21 cellular contexts compared by ENCODE assay signal in genomic region chr5:169223595-169223953, GRCh38.
DNase-seq lines count a peak whose midpoint lies in the region; TF ChIP-seq lines count a peak whose summit lies in the region.
"Had no signal": no experiment of that assay in that cellular context is flagged by ENCODE, and none has a peak within 500 bp of the region (broad histone marks: within the 10 kb centered on the region; RNA-seq: fewer than 3 reads in every experiment).

No MANE protein-coding gene starts in this region.

- no peaks in the 10 kb centered on the region for H3K9me3 ChIP-seq in GM23248 (ENCODE audit: low read depth)
- no peaks in the 10 kb centered on the region for H3K9me3 ChIP-seq in MM.1S (replicated peaks; ENCODE audit: insufficient read depth, low read length)
- H3K9me3 ChIP-seq: A549, adrenal gland, psoas muscle had no signal

- in situ Hi-C loops in GM23248 (cut with MboI) = no loop called here

- H3K36me3 ChIP-seq in GM23248 (ENCODE audit: low read depth) (no peaks in the 10 kb centered on the region), MM.1S (replicated peaks; ENCODE audit: insufficient read depth, low read length) (no peaks in the 10 kb centered on the region)
- H3K36me3 ChIP-seq: adrenal gland had no signal

- WGBS in GM23248 (ENCODE audit: low coverage in 1 of 2, low lambda C conversion rate in 2 of 2, missing lambda C conversion rate in 2 of 2), 2 experiments = 52% methylated on average over 1 of the region's 1 CpG

- H3K4me3 Mint-ChIP-seq in chondrocyte (ENCODE audit: unreplicated experiment) (no peak overlapping the region), osteocyte (ENCODE audit: unreplicated experiment) (no peak overlapping the region)
- H3K4me3 Mint-ChIP-seq: activated CD4-positive, alpha-beta T cell treated with anti-CD3 and anti-CD28 coated beads, Interleukin-2, amount 10 ng/mL, durations not matched to agents 24 days and 14 days; CD4-positive, alpha-beta T cell; stimulated activated naive CD8-positive, alpha-beta T cell treated with anti-CD3 and anti-CD28 coated beads, Interleukin-15, Interleukin-2, amounts not matched to agents 100 ng/mL and 50 ng/mL, for 24 hours had no signal

- H3K9ac ChIP-seq in GM23248 (no peak overlapping the region), MM.1S (ENCODE audit: low read length) (no peak overlapping the region)
- H3K9ac ChIP-seq: KMS-11 had no signal

- peak overlapping the region; percentile 77 for H3K27ac Mint-ChIP-seq in chondrocyte (ENCODE audit: unreplicated experiment)
- peak overlapping the region; percentile 24 for H3K27ac Mint-ChIP-seq in osteocyte (ENCODE audit: unreplicated experiment)
- H3K27ac Mint-ChIP-seq: activated CD4-positive, alpha-beta T cell treated with anti-CD3 and anti-CD28 coated beads, Interleukin-2, amount 10 ng/mL, durations not matched to agents 24 days and 14 days; CD4-positive, alpha-beta T cell; stimulated activated naive CD8-positive, alpha-beta T cell treated with anti-CD3 and anti-CD28 coated beads, Interleukin-15, Interleukin-2, amounts not matched to agents 100 ng/mL and 50 ng/mL, for 24 hours had no signal

- H3K79me2 ChIP-seq in GM23248 (ENCODE audit: insufficient read depth) = peaks cover 19% of the 10 kb centered on the region
- H3K79me2 ChIP-seq in MM.1S (ENCODE audit: low read length) = no peaks in the 10 kb centered on the region

- H4K20me1 ChIP-seq in GM23248 (ENCODE audit: insufficient read depth) (no peaks in the 10 kb centered on the region), MM.1S (ENCODE audit: insufficient read depth, low read length) (no peaks in the 10 kb centered on the region)

- no peaks in the 10 kb centered on the region for H3K27me3 Mint-ChIP-seq in chondrocyte (ENCODE audit: low read depth)
- H3K27me3 Mint-ChIP-seq in osteocyte (ENCODE audit: unreplicated experiment) = no peaks in the 10 kb centered on the region
- H3K27me3 Mint-ChIP-seq: activated CD4-positive, alpha-beta T cell treated with anti-CD3 and anti-CD28 coated beads, Interleukin-2, amount 10 ng/mL, durations not matched to agents 24 days and 14 days; CD4-positive, alpha-beta T cell; stimulated activated naive CD8-positive, alpha-beta T cell treated with anti-CD3 and anti-CD28 coated beads, Interleukin-15, Interleukin-2, amounts not matched to agents 100 ng/mL and 50 ng/mL, for 24 hours had no signal

- POLR2A ChIA-PET in AG04449 (lab: Yijun Ruan, JAX) = interaction anchor here (1.8 kb wide), 1 partner anchor 10 kb away, joined by 5 read pairs; no protein-coding TSS in a partner anchor

- no peak overlapping the region; the same call in 1 of the 2 replicates for H3K27ac ChIP-seq in GM23248
- H3K27ac ChIP-seq in MM.1S (ENCODE audit: low read length) = no peak overlapping the region
- H3K27ac ChIP-seq: A549, KMS-11, psoas muscle had no signal

- peaks cover 59% of the 10 kb centered on the region for H3K4me1 Mint-ChIP-seq in chondrocyte (ENCODE audit: low read depth)
- peaks cover 32% of the 10 kb centered on the region for H3K4me1 Mint-ChIP-seq in osteocyte (ENCODE audit: unreplicated experiment)
- H3K4me1 Mint-ChIP-seq: activated CD4-positive, alpha-beta T cell treated with anti-CD3 and anti-CD28 coated beads, Interleukin-2, amount 10 ng/mL, durations not matched to agents 24 days and 14 days had no signal

- no peaks in the 10 kb centered on the region for H3K27me3 ChIP-seq in GM23248 (replicated peaks; ENCODE audit: insufficient read depth)
- H3K27me3 ChIP-seq in MM.1S (replicated peaks; ENCODE audit: insufficient read depth, low read length) = no peaks in the 10 kb centered on the region
- H3K27me3 ChIP-seq: adrenal gland had no signal

- H3K9me3 Mint-ChIP-seq in chondrocyte (ENCODE audit: low read depth) (no peaks in the 10 kb centered on the region), osteocyte (ENCODE audit: unreplicated experiment) (no peaks in the 10 kb centered on the region)
- H3K9me3 Mint-ChIP-seq: activated CD4-positive, alpha-beta T cell treated with anti-CD3 and anti-CD28 coated beads, Interleukin-2, amount 10 ng/mL, durations not matched to agents 24 days and 14 days; CD4-positive, alpha-beta T cell; stimulated activated naive CD8-positive, alpha-beta T cell treated with anti-CD3 and anti-CD28 coated beads, Interleukin-15, Interleukin-2, amounts not matched to agents 100 ng/mL and 50 ng/mL, for 24 hours had no signal

- peak; percentile 34 for DNase-seq in AG04449 (ENCODE audit: low read depth, low spot score)
- DNase-seq in GM23248 = peak; percentile 51
- DNase-seq in chondrocyte (ENCODE audit: low spot score) = no peak
- no peak for DNase-seq in osteocyte (ENCODE audit: extremely low spot score, unreplicated experiment)
- no peak for DNase-seq in central memory CD4-positive, alpha-beta T cell
- DNase-seq in activated CD8-positive, alpha-beta memory T cell treated with anti-CD3 and anti-CD28 coated beads, Interleukin-2, amount 50 U/mL, for 4 hours = no peak
- no peak for DNase-seq in MM.1S
- DNase-seq in T-helper 1 cell = no peak
- DNase-seq: activated CD4-positive, alpha-beta T cell treated with anti-CD3 and anti-CD28 coated beads, Interleukin-2, amount 10 ng/mL, durations not matched to agents 24 days and 14 days; CD4-positive, alpha-beta T cell; DMS79; erythroblast; NCI-H187 treated with DMSO at 0.1 percent for 48 hours; NCI-H2227 treated with DMSO at 0.1 percent for 48 hours; psoas muscle; stimulated activated CD4-positive, alpha-beta T cell treated with anti-CD3 and anti-CD28 coated beads, Interleukin-2, amount 100 ng/mL, for 48 hours had no signal

- H3K36me3 Mint-ChIP-seq in chondrocyte (ENCODE audit: low read depth) = peaks cover 2% of the 10 kb centered on the region
- H3K36me3 Mint-ChIP-seq in osteocyte (ENCODE audit: unreplicated experiment) = no peaks in the 10 kb centered on the region

- no peak for TF ChIP-seq CTCF in AG04449 (IDR thresholded peaks at IDR 0.05; ENCODE audit: insufficient read depth, low read length, missing control alignments)
- no peak for TF ChIP-seq CTCF in chondrocyte (IDR thresholded peaks at IDR 0.05)
- TF ChIP-seq CTCF in osteocyte (IDR thresholded peaks at IDR 0.05) = no peak
- TF ChIP-seq CTCF in MM.1S (IDR thresholded peaks at IDR 0.05; ENCODE audit: low read length) = no peak

- H3K4me2 ChIP-seq in GM23248 (ENCODE audit: unreplicated experiment) (no peak overlapping the region), MM.1S (ENCODE audit: low read depth, low read length) (no peak overlapping the region)
- H3K4me2 ChIP-seq: A549, KMS-11 had no signal

- H3K4me3 ChIP-seq in AG04449 (ENCODE audit: low read depth, low read length) (no peak overlapping the region), GM23248 (no peak overlapping the region), MM.1S (ENCODE audit: low read length) (no peak overlapping the region)
- H3K4me3 ChIP-seq: A549, adrenal gland, psoas muscle, skin epidermis had no signal

- H3K9me2 ChIP-seq in GM23248 (ENCODE audit: insufficient read depth) (no peaks in the 10 kb centered on the region), MM.1S (replicated peaks; ENCODE audit: insufficient read depth, low read length) (no peaks in the 10 kb centered on the region)

- H3K4me1 ChIP-seq in GM23248 (ENCODE audit: insufficient read depth) (peaks cover 10% of the 10 kb centered on the region), MM.1S (ENCODE audit: low read length) (no peaks in the 10 kb centered on the region)
- H3K4me1 ChIP-seq: psoas muscle had no signal

- no peak overlapping the region for H2AFZ ChIP-seq in GM23248
- no peak overlapping the region for H2AFZ ChIP-seq in MM.1S (ENCODE audit: low read length)

- no peaks in the 10 kb centered on the region for H3F3A ChIP-seq in GM23248 (ENCODE audit: insufficient read depth)
- no peaks in the 10 kb centered on the region for H3F3A ChIP-seq in MM.1S (ENCODE audit: insufficient read depth, low read length)

- CTCF ChIA-PET in AG04449 (lab: Yijun Ruan, JAX) = interaction anchor here (0.7 to 1.6 kb wide), 3 partner anchors 22 to 236 kb away, joined by 3 read pairs; no protein-coding TSS in a partner anchor

Comparison
In these comparisons a context has a peak if more than half of its experiments do, and no peak if none do; other contexts are left out.
1. DNase-seq: peak in AG04449 (single experiment) and GM23248 (single experiment); none in chondrocyte (single experiment), osteocyte (single experiment), central memory CD4-positive, alpha-beta T cell (single experiment), activated CD8-positive, alpha-beta memory T cell treated with anti-CD3 and anti-CD28 coated beads, Interleukin-2, amount 50 U/mL, for 4 hours (single experiment), MM.1S (single experiment) and T-helper 1 cell (0 of 5).